Comparison of ENCODE assay signal across 16 cellular contexts in genomic region chr2:161708350-161708974, GRCh38.
DNase-seq lines count a peak whose midpoint lies in the region; ATAC-seq and TF ChIP-seq lines count a peak whose summit lies in the region.
"Had no signal": no experiment of that assay in that cellular context is flagged by ENCODE, and none has a peak within 500 bp of the region (broad histone marks: within the 10 kb centered on the region; RNA-seq: fewer than 3 reads in every experiment).

No MANE protein-coding gene starts in this region.

- no peaks in the 10 kb centered on the region for H3K9me3 ChIP-seq in CD8-positive, alpha-beta T cell (ENCODE audit: low read length)

- in situ Hi-C loops in G401 (cut with HindIII; ENCODE audit: low sequenced_read_pairs): no loop called here
- in situ Hi-C loops in KBM-7 (cut with MboI; ENCODE audit: low pct_unique_long_range_greater_than_20kb, low sequenced_read_pairs): no loop called here

- H3K36me3 ChIP-seq in CD8-positive, alpha-beta T cell (ENCODE audit: insufficient read depth, low read length): no peaks in the 10 kb centered on the region

- no peak overlapping the region for H3K4me3 ChIP-seq in CD8-positive, alpha-beta T cell (ENCODE audit: low read depth, low read length)
- H3K4me3 ChIP-seq: hepatocyte had no signal

- POLR2A ChIA-PET in CD8-positive, alpha-beta T cell (lab: Charles Lee): no interaction called here

- H3K27me3 Mint-ChIP-seq in CD8-positive, alpha-beta T cell (ENCODE audit: low read depth): no peaks in the 10 kb centered on the region

- intact Hi-C loops in CD8-positive, alpha-beta T cell (cut with DNase I, micrococcal nuclease): no loop called here

- DNase-seq in CD8-positive, alpha-beta T cell: no peak
- DNase-seq in G401 (ENCODE audit: low spot score) (peak; percentile 43), NCI-H146 (lab: John Stamatoyannopoulos, UW) (peak; percentile 60), cerebellar cortex (ENCODE audit: low spot score) (peak; percentile 43), KBM-7 (no peak), hippocampal formation (lab: John Stamatoyannopoulos, UW) (no peak), GM10266 (ENCODE audit: extremely low spot score) (no peak)
- DNase-seq: activated naive CD4-positive, alpha-beta T cell treated with anti-CD3 and anti-CD28 coated beads for 36 hours; kidney; NCI-H187 treated with DMSO at 0.1 percent for 48 hours; NCI-H446 had no signal

- CTCF ChIA-PET in CD8-positive, alpha-beta T cell (lab: Charles Lee): no interaction called here

- H3K4me3 Mint-ChIP-seq in CD8-positive, alpha-beta T cell: peak overlapping the region; percentile 16
- H3K4me3 Mint-ChIP-seq: activated naive CD4-positive, alpha-beta T cell treated with anti-CD3 and anti-CD28 coated beads for 36 hours had no signal

- H3K27ac Mint-ChIP-seq in CD8-positive, alpha-beta T cell: peak overlapping the region; percentile 0
- H3K27ac Mint-ChIP-seq: activated naive CD4-positive, alpha-beta T cell treated with anti-CD3 and anti-CD28 coated beads for 36 hours; B cell; nephron; T-helper 1 cell treated with Interleukin-12 subunit alpha and Interleukin-12 subunit beta and Interleukin-4 antibody, amounts not matched to agents 30 μg/mL and 1 μg/mL, for 36 hours had no signal

- H3K4me1 ChIP-seq in CD8-positive, alpha-beta T cell (ENCODE audit: insufficient read depth, low read length): no peaks in the 10 kb centered on the region

- no peaks in the 10 kb centered on the region for H3K9me3 Mint-ChIP-seq in CD8-positive, alpha-beta T cell
- H3K9me3 Mint-ChIP-seq: activated naive CD4-positive, alpha-beta T cell treated with anti-CD3 and anti-CD28 coated beads for 36 hours; nephron; T-helper 1 cell treated with Interleukin-12 subunit alpha and Interleukin-12 subunit beta and Interleukin-4 antibody, amounts not matched to agents 30 μg/mL and 1 μg/mL, for 36 hours had no signal

- ATAC-seq in CD8-positive, alpha-beta T cell: peak; percentile 38
- ATAC-seq in HG02870 (IDR thresholded peaks at IDR 0.05; ENCODE audit: unreplicated experiment): no peak

- H3K36me3 Mint-ChIP-seq in CD8-positive, alpha-beta T cell: no peaks in the 10 kb centered on the region

- H3K27me3 ChIP-seq in CD8-positive, alpha-beta T cell (ENCODE audit: insufficient read depth, low read length): no peaks in the 10 kb centered on the region
- H3K27me3 ChIP-seq: hepatocyte had no signal

- peaks cover 9% of the 10 kb centered on the region for H3K4me1 Mint-ChIP-seq in CD8-positive, alpha-beta T cell (ENCODE audit: low read depth)

- H3K27ac ChIP-seq in CD8-positive, alpha-beta T cell (ENCODE audit: low read depth, low read length): no peak overlapping the region
- H3K27ac ChIP-seq: hepatocyte had no signal

- no peak for TF ChIP-seq CTCF in CD8-positive, alpha-beta T cell (IDR thresholded peaks at IDR 0.05)
- no peak for TF ChIP-seq CTCF in GM10266 (IDR thresholded peaks at IDR 0.05; ENCODE audit: control insufficient read depth, insufficient read depth, low read depth, missing control alignments)

Comparison
In these comparisons a context has a peak if more than half of its experiments do, and no peak if none do; other contexts are left out.
1. DNase-seq: peak in G401 (single experiment), NCI-H146 (single experiment) and cerebellar cortex (single experiment); none in CD8-positive, alpha-beta T cell (0 of 7), KBM-7 (single experiment), hippocampal formation (0 of 2) and GM10266 (single experiment).